ENCODE assay signal across 11 cellular contexts in genomic region chr4:15234585-15235126, GRCh38.
DNase-seq lines count a peak whose midpoint lies in the region; ATAC-seq, FAIRE-seq and TF ChIP-seq lines count a peak whose summit lies in the region.
"Had no signal": no experiment of that assay in that cellular context is flagged by ENCODE, and none has a peak within 500 bp of the region (broad histone marks: within the 10 kb centered on the region; RNA-seq: fewer than 3 reads in every experiment).

No MANE protein-coding gene starts in this region.

- H4K20me1 ChIP-seq in osteoblast (ENCODE audit: insufficient read depth, low read length): no peaks in the 10 kb centered on the region

- no peak for TF ChIP-seq CTCF in CD4-positive, alpha-beta T cell (IDR thresholded peaks at IDR 0.05)
- TF ChIP-seq CTCF in osteoblast (IDR thresholded peaks at IDR 0.05; ENCODE audit: extremely low read depth, low read depth, low read length): no peak

- FAIRE-seq in endometrium (lab: Jason Lieb, UNC): peak; percentile 93

- POLR2A ChIA-PET in CD4-positive, alpha-beta T cell (lab: Charles Lee): no interaction called here

- no peaks in the 10 kb centered on the region for H3K36me3 ChIP-seq in osteoblast (ENCODE audit: insufficient read depth, low read length)

- ATAC-seq in CD4-positive, alpha-beta T cell (ENCODE audit: poor library complexity): no peak
- ATAC-seq in HG02852 (IDR thresholded peaks at IDR 0.05; ENCODE audit: unreplicated experiment): no peak
- ATAC-seq in GM18909 (IDR thresholded peaks at IDR 0.05; ENCODE audit: poor library complexity, unreplicated experiment): no peak

- H3K27ac Mint-ChIP-seq in CD4-positive, alpha-beta T cell: peak overlapping the region; percentile 79
- H3K27ac Mint-ChIP-seq: progenitor cell of endocrine pancreas had no signal

- no peaks in the 10 kb centered on the region for H3K36me3 Mint-ChIP-seq in CD4-positive, alpha-beta T cell (ENCODE audit: low read depth)

- no peaks in the 10 kb centered on the region for H3K9me3 Mint-ChIP-seq in CD4-positive, alpha-beta T cell
- H3K9me3 Mint-ChIP-seq: activated CD4-positive, alpha-beta T cell treated with anti-CD3 and anti-CD28 coated beads, Interleukin-2, amount 10 ng/mL, durations not matched to agents 24 days and 14 days had no signal

- no peaks in the 10 kb centered on the region for H3K9me3 ChIP-seq in CD4-positive, alpha-beta T cell (ENCODE audit: control insufficient read depth, low read length)
- no peaks in the 10 kb centered on the region for H3K9me3 ChIP-seq in osteoblast (ENCODE audit: low read depth, low read length)

- no peak for DNase-seq in CD4-positive, alpha-beta T cell
- DNase-seq in RKO (ENCODE audit: low spot score): peak; percentile 56
- DNase-seq in osteoblast (ENCODE audit: insufficient read length, low spot score, missing footprints): peak; percentile 86
- no peak for DNase-seq in GDM1 (lab: John Stamatoyannopoulos, UW)
- no peak for DNase-seq in NCI-H345 (lab: John Stamatoyannopoulos, UW)
- DNase-seq: activated CD4-positive, alpha-beta T cell treated with anti-CD3 and anti-CD28 coated beads, Interleukin-2, amount 10 ng/mL, durations not matched to agents 24 days and 14 days; aorta had no signal

- H3K4me3 ChIP-seq in osteoblast (ENCODE audit: insufficient read depth, low read length): peak overlapping the region; percentile 14

- peak overlapping the region; percentile 72 for H3K4me2 ChIP-seq in osteoblast (ENCODE audit: insufficient read depth, low read length)

- intact Hi-C loops in CD4-positive, alpha-beta T cell (cut with DNase I, micrococcal nuclease): loop anchor here in 1 of 2 experiments (5.0 to 10.0 kb wide), 2 partner anchors 723 to 1580 kb away; no protein-coding TSS in a partner anchor

- CTCF ChIA-PET in CD4-positive, alpha-beta T cell (lab: Charles Lee): no interaction called here

- H3K27me3 Mint-ChIP-seq in CD4-positive, alpha-beta T cell: no peaks in the 10 kb centered on the region
- H3K27me3 Mint-ChIP-seq: progenitor cell of endocrine pancreas had no signal

- H3K4me1 ChIP-seq in osteoblast (ENCODE audit: insufficient read depth, low read length): peaks cover 68% of the 10 kb centered on the region

- H3K27ac ChIP-seq in CD4-positive, alpha-beta T cell (ENCODE audit: low read depth, low read length): no peak overlapping the region
- H3K27ac ChIP-seq in osteoblast (ENCODE audit: low read depth, low read length): peak overlapping the region; percentile 95

- H3K27me3 ChIP-seq in CD4-positive, alpha-beta T cell (ENCODE audit: control insufficient read depth, insufficient read depth, low read length): no peaks in the 10 kb centered on the region
- H3K27me3 ChIP-seq in osteoblast (ENCODE audit: insufficient read depth, low read length): no peaks in the 10 kb centered on the region

- peak overlapping the region; percentile 23 for H2AFZ ChIP-seq in osteoblast (ENCODE audit: low read length)

- H3K4me1 Mint-ChIP-seq in CD4-positive, alpha-beta T cell (ENCODE audit: low read depth): peaks cover 37% of the 10 kb centered on the region

- no peak overlapping the region for H3K4me3 Mint-ChIP-seq in CD4-positive, alpha-beta T cell

- H3K79me2 ChIP-seq in osteoblast (ENCODE audit: insufficient read depth, low read length): no peaks in the 10 kb centered on the region

Comparison
In these comparisons a context has a peak if more than half of its experiments do, and no peak if none do; other contexts are left out.
1. DNase-seq: peak in RKO (single experiment) and osteoblast (single experiment); none in CD4-positive, alpha-beta T cell (0 of 10), GDM1 (single experiment) and NCI-H345 (single experiment).